Comparison of ENCODE assay signal across 1 cellular context in the genomic region with DNA sequence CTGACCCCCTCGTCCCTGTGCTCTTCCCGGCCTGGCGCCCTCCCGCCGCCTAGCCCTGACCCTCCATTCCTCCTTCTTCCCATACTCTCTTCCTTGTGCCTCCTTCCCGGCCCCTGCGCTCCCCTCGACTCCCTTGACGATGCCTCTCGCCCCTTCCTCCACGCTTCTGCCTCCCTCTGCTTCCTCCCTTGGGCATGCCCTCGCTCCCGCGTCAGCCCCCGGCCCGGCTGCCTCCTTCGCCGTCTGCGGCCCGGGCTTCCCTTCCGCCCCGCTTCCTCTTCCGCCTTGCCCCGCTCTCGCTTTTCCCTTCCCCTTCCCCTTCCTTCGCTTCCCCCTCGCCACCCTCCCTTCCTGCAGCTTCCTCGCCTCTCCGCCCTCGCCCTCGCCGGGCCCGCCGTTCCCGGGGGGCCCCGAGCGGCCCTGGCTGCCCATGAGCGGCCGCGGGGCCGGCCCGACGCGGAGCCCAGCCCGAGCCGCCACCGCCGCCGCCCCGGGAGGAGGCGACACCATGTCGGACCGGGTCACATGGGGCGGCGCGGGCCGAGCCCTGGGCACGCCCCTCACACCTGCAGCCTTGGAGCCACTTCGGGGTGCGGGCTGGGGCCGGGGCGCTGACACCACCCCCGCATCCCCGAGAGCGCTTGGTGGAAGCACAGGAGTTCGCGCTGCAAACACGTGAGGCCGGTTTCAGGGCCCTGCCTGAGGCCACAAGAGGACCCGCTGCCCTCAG.
TF ChIP-seq lines count a peak whose summit lies in the region.

A gene with protein sequence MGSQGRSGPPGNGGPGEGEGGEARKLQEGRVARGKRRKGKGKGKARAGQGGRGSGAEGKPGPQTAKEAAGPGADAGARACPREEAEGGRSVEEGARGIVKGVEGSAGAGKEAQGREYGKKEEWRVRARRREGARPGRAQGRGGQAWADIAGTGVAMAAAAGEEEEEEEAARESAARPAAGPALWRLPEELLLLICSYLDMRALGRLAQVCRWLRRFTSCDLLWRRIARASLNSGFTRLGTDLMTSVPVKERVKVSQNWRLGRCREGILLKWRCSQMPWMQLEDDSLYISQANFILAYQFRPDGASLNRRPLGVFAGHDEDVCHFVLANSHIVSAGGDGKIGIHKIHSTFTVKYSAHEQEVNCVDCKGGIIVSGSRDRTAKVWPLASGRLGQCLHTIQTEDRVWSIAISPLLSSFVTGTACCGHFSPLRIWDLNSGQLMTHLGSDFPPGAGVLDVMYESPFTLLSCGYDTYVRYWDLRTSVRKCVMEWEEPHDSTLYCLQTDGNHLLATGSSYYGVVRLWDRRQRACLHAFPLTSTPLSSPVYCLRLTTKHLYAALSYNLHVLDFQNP (minus strand): TSS at position 497 of the 730 bp plus-strand sequence. CDS start 65 bp downstream, at position 432.

TF ChIP-seq in K562, 482 proteins besides CTCF, POLR2A, EP300 and RAD21 (continued from another document and continues in another):
- TF ChIP-seq, protein P1, sequence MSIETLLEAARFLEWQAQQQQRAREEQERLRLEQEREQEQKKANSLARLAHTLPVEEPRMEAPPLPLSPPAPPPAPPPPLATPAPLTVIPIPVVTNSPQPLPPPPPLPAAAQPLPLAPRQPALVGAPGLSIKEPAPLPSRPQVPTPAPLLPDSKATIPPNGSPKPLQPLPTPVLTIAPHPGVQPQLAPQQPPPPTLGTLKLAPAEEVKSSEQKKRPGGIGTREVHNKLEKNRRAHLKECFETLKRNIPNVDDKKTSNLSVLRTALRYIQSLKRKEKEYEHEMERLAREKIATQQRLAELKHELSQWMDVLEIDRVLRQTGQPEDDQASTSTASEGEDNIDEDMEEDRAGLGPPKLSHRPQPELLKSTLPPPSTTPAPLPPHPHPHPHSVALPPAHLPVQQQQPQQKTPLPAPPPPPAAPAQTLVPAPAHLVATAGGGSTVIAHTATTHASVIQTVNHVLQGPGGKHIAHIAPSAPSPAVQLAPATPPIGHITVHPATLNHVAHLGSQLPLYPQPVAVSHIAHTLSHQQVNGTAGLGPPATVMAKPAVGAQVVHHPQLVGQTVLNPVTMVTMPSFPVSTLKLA (conservative IDR thresholded peaks at IDR 0.05), result peak in 1 of 2 experiments; percentile 46; a peak in 3 of 4 replicates
- TF ChIP-seq PRMT5 (CRISPR knock-in tag; IDR thresholded peaks at IDR 0.05) (0 out of 2 replicates have a peak, but pooled peaks have one; percentile 22), TBP (optimal IDR thresholded peaks at IDR 0.05; ENCODE audit: low read depth, low read length) (peak; percentile 16), NFRKB (IDR thresholded peaks at IDR 0.05; ENCODE audit: low read depth) (peak; percentile 70; the same call in 1 of the 2 replicates), SETDB1 (IDR thresholded peaks at IDR 0.05; ENCODE audit: low read length) (no peak), GABPA (tag; conservative IDR thresholded peaks at IDR 0.05; ENCODE audit: low read depth) (peak; percentile 72), POLR2H (tag; IDR thresholded peaks at IDR 0.05; ENCODE audit: low read depth) (peak; percentile 69; the same call in 1 of the 2 replicates), EGR1 (conservative IDR thresholded peaks at IDR 0.05) (peak; percentile 63), MYC (IDR thresholded peaks at IDR 0.05; ENCODE audit: low read depth, low read length) (peak; percentile 49), MYC (CRISPR knock-in tag; IDR thresholded peaks at IDR 0.05; ENCODE audit: borderline replicate concordance, low read depth) (no peak), PHF8 (IDR thresholded peaks at IDR 0.05; ENCODE audit: borderline replicate concordance, low read length) (peak; percentile 30; the same call in 1 of the 2 replicates), NRF1 (conservative IDR thresholded peaks at IDR 0.05 in 1 of 2, IDR thresholded peaks at IDR 0.05 in 1 of 2) (peak; percentile 26 to 37; a peak in 2 of 4 replicates), MAZ (CRISPR knock-in tag; conservative IDR thresholded peaks at IDR 0.05 in 1 of 2, IDR thresholded peaks at IDR 0.05 in 1 of 2) (peak in 1 of 2 experiments; percentile 22; a peak in 1 of 4 replicates), BRD4 (IDR thresholded peaks at IDR 0.05) (no peak; the same call in 1 of the 2 replicates), YY1 (IDR thresholded peaks at IDR 0.05; ENCODE audit: borderline replicate concordance in 1 of 3, control insufficient read depth in 1 of 3, extremely low read depth in 1 of 3, insufficient read depth in 3 of 3, insufficient read length in 1 of 3, insufficient replicate concordance in 2 of 3, low read depth in 1 of 3, low read length in 2 of 3) (peak in 2 of 3 experiments; percentile 68 to 80), SAP30 (IDR thresholded peaks at IDR 0.05; ENCODE audit: borderline replicate concordance, insufficient read depth, low read depth, low read length, poor library complexity, severe bottlenecking) (peak; percentile 44), ETV6 (IDR thresholded peaks at IDR 0.05; ENCODE audit: borderline replicate concordance in 1 of 2, low read depth in 2 of 2, low read length in 1 of 2) (peak; percentile 86 to 92; a peak in 2 of 4 replicates), ETV6 (CRISPR knock-in tag; IDR thresholded peaks at IDR 0.05; ENCODE audit: borderline replicate concordance) (no peak), TCF3 (CRISPR knock-in tag; IDR thresholded peaks at IDR 0.05) (no peak; the same call in 1 of the 2 replicates)
- TF ChIP-seq, protein P2, sequence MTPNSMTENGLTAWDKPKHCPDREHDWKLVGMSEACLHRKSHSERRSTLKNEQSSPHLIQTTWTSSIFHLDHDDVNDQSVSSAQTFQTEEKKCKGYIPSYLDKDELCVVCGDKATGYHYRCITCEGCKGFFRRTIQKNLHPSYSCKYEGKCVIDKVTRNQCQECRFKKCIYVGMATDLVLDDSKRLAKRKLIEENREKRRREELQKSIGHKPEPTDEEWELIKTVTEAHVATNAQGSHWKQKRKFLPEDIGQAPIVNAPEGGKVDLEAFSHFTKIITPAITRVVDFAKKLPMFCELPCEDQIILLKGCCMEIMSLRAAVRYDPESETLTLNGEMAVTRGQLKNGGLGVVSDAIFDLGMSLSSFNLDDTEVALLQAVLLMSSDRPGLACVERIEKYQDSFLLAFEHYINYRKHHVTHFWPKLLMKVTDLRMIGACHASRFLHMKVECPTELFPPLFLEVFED (CRISPR knock-in tag; conservative IDR thresholded peaks at IDR 0.05), result peak; percentile 89; the same call in 1 of the 2 replicates
- TF ChIP-seq, protein P3, sequence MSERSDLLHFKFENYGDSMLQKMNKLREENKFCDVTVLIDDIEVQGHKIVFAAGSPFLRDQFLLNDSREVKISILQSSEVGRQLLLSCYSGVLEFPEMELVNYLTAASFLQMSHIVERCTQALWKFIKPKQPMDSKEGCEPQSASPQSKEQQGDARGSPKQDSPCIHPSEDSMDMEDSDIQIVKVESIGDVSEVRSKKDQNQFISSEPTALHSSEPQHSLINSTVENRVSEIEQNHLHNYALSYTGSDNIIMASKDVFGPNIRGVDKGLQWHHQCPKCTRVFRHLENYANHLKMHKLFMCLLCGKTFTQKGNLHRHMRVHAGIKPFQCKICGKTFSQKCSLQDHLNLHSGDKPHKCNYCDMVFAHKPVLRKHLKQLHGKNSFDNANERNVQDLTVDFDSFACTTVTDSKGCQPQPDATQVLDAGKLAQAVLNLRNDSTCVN (CRISPR knock-in tag; IDR thresholded peaks at IDR 0.05), result peak; percentile 81; the same call in 1 of the 2 replicates
- TF ChIP-seq, protein P4, sequence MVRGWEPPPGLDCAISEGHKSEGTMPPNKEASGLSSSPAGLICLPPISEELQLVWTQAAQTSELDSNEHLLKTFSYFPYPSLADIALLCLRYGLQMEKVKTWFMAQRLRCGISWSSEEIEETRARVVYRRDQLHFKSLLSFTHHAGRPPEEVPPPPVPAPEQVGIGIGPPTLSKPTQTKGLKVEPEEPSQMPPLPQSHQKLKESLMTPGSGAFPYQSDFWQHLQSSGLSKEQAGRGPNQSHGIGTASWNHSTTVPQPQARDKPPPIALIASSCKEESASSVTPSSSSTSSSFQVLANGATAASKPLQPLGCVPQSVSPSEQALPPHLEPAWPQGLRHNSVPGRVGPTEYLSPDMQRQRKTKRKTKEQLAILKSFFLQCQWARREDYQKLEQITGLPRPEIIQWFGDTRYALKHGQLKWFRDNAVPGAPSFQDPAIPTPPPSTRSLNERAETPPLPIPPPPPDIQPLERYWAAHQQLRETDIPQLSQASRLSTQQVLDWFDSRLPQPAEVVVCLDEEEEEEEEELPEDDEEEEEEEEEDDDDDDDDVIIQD (CRISPR knock-in tag; IDR thresholded peaks at IDR 0.05), result no peak
- TF ChIP-seq, protein P5, sequence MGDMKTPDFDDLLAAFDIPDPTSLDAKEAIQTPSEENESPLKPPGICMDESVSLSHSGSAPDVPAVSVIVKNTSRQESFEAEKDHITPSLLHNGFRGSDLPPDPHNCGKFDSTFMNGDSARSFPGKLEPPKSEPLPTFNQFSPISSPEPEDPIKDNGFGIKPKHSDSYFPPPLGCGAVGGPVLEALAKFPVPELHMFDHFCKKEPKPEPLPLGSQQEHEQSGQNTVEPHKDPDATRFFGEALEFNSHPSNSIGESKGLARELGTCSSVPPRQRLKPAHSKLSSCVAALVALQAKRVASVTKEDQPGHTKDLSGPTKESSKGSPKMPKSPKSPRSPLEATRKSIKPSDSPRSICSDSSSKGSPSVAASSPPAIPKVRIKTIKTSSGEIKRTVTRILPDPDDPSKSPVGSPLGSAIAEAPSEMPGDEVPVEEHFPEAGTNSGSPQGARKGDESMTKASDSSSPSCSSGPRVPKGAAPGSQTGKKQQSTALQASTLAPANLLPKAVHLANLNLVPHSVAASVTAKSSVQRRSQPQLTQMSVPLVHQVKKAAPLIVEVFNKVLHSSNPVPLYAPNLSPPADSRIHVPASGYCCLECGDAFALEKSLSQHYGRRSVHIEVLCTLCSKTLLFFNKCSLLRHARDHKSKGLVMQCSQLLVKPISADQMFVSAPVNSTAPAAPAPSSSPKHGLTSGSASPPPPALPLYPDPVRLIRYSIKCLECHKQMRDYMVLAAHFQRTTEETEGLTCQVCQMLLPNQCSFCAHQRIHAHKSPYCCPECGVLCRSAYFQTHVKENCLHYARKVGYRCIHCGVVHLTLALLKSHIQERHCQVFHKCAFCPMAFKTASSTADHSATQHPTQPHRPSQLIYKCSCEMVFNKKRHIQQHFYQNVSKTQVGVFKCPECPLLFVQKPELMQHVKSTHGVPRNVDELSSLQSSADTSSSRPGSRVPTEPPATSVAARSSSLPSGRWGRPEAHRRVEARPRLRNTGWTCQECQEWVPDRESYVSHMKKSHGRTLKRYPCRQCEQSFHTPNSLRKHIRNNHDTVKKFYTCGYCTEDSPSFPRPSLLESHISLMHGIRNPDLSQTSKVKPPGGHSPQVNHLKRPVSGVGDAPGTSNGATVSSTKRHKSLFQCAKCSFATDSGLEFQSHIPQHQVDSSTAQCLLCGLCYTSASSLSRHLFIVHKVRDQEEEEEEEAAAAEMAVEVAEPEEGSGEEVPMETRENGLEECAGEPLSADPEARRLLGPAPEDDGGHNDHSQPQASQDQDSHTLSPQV (IDR thresholded peaks at IDR 0.05), result peak; percentile 75
- TF ChIP-seq, protein P6, sequence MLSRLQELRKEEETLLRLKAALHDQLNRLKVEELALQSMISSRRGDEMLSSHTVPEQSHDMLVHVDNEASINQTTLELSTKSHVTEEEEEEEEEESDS (CRISPR knock-in tag; IDR thresholded peaks at IDR 0.05), result no peak
- TF ChIP-seq, protein P7, sequence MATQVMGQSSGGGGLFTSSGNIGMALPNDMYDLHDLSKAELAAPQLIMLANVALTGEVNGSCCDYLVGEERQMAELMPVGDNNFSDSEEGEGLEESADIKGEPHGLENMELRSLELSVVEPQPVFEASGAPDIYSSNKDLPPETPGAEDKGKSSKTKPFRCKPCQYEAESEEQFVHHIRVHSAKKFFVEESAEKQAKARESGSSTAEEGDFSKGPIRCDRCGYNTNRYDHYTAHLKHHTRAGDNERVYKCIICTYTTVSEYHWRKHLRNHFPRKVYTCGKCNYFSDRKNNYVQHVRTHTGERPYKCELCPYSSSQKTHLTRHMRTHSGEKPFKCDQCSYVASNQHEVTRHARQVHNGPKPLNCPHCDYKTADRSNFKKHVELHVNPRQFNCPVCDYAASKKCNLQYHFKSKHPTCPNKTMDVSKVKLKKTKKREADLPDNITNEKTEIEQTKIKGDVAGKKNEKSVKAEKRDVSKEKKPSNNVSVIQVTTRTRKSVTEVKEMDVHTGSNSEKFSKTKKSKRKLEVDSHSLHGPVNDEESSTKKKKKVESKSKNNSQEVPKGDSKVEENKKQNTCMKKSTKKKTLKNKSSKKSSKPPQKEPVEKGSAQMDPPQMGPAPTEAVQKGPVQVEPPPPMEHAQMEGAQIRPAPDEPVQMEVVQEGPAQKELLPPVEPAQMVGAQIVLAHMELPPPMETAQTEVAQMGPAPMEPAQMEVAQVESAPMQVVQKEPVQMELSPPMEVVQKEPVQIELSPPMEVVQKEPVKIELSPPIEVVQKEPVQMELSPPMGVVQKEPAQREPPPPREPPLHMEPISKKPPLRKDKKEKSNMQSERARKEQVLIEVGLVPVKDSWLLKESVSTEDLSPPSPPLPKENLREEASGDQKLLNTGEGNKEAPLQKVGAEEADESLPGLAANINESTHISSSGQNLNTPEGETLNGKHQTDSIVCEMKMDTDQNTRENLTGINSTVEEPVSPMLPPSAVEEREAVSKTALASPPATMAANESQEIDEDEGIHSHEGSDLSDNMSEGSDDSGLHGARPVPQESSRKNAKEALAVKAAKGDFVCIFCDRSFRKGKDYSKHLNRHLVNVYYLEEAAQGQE (CRISPR knock-in tag; IDR thresholded peaks at IDR 0.05; ENCODE audit: low read depth), result 0 out of 2 replicates have a peak, but pooled peaks have one; percentile 17
